ENCODE assay signal across 10 cellular contexts in the genomic region with DNA sequence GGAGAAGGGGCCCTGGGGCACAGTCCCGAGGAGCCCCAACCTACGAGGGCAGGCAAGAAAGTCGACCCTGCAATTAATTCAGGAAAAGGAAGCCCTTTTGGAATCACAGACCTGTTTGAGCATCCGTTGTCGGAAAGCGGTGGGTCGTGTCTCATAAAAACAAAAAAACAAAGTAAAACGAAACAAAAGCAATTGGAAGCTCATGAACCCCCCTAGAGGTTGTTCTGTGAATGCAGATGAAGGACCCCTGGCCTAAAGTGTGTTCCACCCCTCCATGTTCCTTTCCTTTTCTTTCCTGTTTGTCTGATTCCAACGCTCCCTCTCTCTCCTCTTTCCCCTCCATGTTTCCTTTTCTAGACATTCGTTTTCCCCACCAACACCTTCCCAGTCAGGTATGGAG.
DNase-seq lines count a peak whose midpoint lies in the region; TF ChIP-seq lines count a peak whose summit lies in the region.
"Had no signal": no experiment of that assay in that cellular context is flagged by ENCODE, and none has a peak within 500 bp of the region (broad histone marks: within the 10 kb centered on the region; RNA-seq: fewer than 3 reads in every experiment).

No MANE protein-coding gene starts in this region.

- CTCF ChIA-PET in MCF 10A (lab: Yijun Ruan, JAX): interaction anchor here (0.6 to 1.0 kb wide), 5 partner anchors 63 to 770 kb away, joined by 3 to 4 read pairs (median 3); no protein-coding TSS in a partner anchor
- CTCF ChIA-PET in mammary epithelial cell (lab: Charles Lee; ENCODE audit: low non-redundant PET): no interaction called here

- H3K27me3 Mint-ChIP-seq in MCF 10A (ENCODE audit: insufficient read depth, unreplicated experiment): peaks cover 11% of the 10 kb centered on the region

- H3K9ac ChIP-seq in mammary epithelial cell (ENCODE audit: insufficient read depth, low read length) (no peak overlapping the region), fibroblast of lung (ENCODE audit: insufficient read depth, low read length) (no peak overlapping the region)

- in situ Hi-C loops in mammary epithelial cell (cut with MboI; ENCODE audit: low sequenced_read_pairs in 2 of 2): no loop called here

- TF ChIP-seq CTCF in MCF 10A (IDR thresholded peaks at IDR 0.05; ENCODE audit: unreplicated experiment): peak; percentile 42
- TF ChIP-seq CTCF in mammary epithelial cell (conservative IDR thresholded peaks at IDR 0.05 in 1 of 2, IDR thresholded peaks at IDR 0.05 in 1 of 2; ENCODE audit: extremely low read depth in 1 of 2, insufficient read depth in 1 of 2, low read depth in 1 of 2, low read length in 2 of 2): peak in 1 of 2 donors; percentile 15
- TF ChIP-seq CTCF in fibroblast of lung (conservative IDR thresholded peaks at IDR 0.05 in 1 of 2, IDR thresholded peaks at IDR 0.05 in 1 of 2; ENCODE audit: low read depth in 1 of 2, low read length in 2 of 2): peak; percentile 66 to 73
- TF ChIP-seq CTCF in suprapubic skin (IDR thresholded peaks at IDR 0.05): peak in 1 of 2 donors; percentile 29

- no peaks in the 10 kb centered on the region for H4K20me1 ChIP-seq in mammary epithelial cell (ENCODE audit: insufficient read depth, low read length)
- no peaks in the 10 kb centered on the region for H4K20me1 ChIP-seq in fibroblast of lung (ENCODE audit: control insufficient read depth, extremely low read depth, insufficient read depth, low read length)

- no peak overlapping the region for H3K27ac ChIP-seq in mammary epithelial cell (ENCODE audit: insufficient read depth, low read depth, low read length)
- no peak overlapping the region for H3K27ac ChIP-seq in fibroblast of lung (ENCODE audit: insufficient read depth, low read length)
- no peak overlapping the region for H3K27ac ChIP-seq in suprapubic skin
- H3K27ac ChIP-seq: tibial artery had no signal

- POLR2A ChIA-PET in MCF 10A (lab: Yijun Ruan, JAX): interaction anchor here (0.9 kb wide), 1 partner anchor 13 kb away, joined by 3 read pairs; no protein-coding TSS in a partner anchor

- intact Hi-C loops in MCF 10A (cut with micrococcal nuclease) (no loop called here), mammary epithelial cell (cut with micrococcal nuclease) (no loop called here)

- peaks cover 6% of the 10 kb centered on the region for H3K4me1 Mint-ChIP-seq in MCF 10A (ENCODE audit: insufficient read depth, unreplicated experiment)

- H3K4me3 Mint-ChIP-seq in MCF 10A (ENCODE audit: unreplicated experiment): no peak overlapping the region

- TF ChIP-seq POLR2A in suprapubic skin (IDR thresholded peaks at IDR 0.05): no peak

- no peaks in the 10 kb centered on the region for H3K36me3 Mint-ChIP-seq in MCF 10A (ENCODE audit: insufficient read depth, unreplicated experiment)

- no peaks in the 10 kb centered on the region for H3K27me3 ChIP-seq in mammary epithelial cell (ENCODE audit: insufficient read depth, low read length)
- H3K27me3 ChIP-seq in fibroblast of lung (ENCODE audit: control insufficient read depth, insufficient read depth, low read length): no peaks in the 10 kb centered on the region
- peaks cover 27% of the 10 kb centered on the region for H3K27me3 ChIP-seq in suprapubic skin

- H3K79me2 ChIP-seq in mammary epithelial cell (ENCODE audit: insufficient read depth, low read length): no peaks in the 10 kb centered on the region
- H3K79me2 ChIP-seq in fibroblast of lung (ENCODE audit: control insufficient read depth, insufficient read depth, low read length): no peaks in the 10 kb centered on the region

- no peak for DNase-seq in MCF 10A (ENCODE audit: unreplicated experiment)
- no peak for DNase-seq in mammary epithelial cell
- peak; percentile 70 for DNase-seq in OCI-M1 (lab: John Stamatoyannopoulos, UW)
- DNase-seq in fibroblast of lung (ENCODE audit: low read depth in 2 of 2): peak in 1 of 2 donors; percentile 28
- no peak for DNase-seq in suprapubic skin (ENCODE audit: low spot score in 2 of 2)
- no peak for DNase-seq in activated CD4-positive, alpha-beta T cell treated with anti-CD3 and anti-CD28 coated beads for 4 hours
- DNase-seq in NCI-H1417 (lab: John Stamatoyannopoulos, UW): no peak
- DNase-seq in HK-2 (ENCODE audit: unreplicated experiment): no peak
- DNase-seq: Right ventricle myocardium superior, tibial artery had no signal

- dilution Hi-C loops in mammary epithelial cell (cut with HindIII; ENCODE audit: low sequenced_read_pairs): no loop called here

- 70% methylated on average over 10 of the region's 10 CpGs for WGBS in mammary epithelial cell (ENCODE audit: low coverage, missing lambda C conversion rate)
- WGBS in suprapubic skin: 41% methylated on average over 10 of the region's 10 CpGs

- no peak overlapping the region for H2AFZ ChIP-seq in mammary epithelial cell (ENCODE audit: low read depth, low read length)
- peak overlapping the region; percentile 39 for H2AFZ ChIP-seq in fibroblast of lung (ENCODE audit: low read length)

- H3K27ac Mint-ChIP-seq in MCF 10A (ENCODE audit: low read depth, unreplicated experiment): no peak overlapping the region

- no peak overlapping the region for H3K4me3 ChIP-seq in mammary epithelial cell (replicated peaks in 1 of 3; ENCODE audit: insufficient read depth in 1 of 3, low read depth in 2 of 3, low read length in 3 of 3)
- peak overlapping the region; percentile 9 to 40 (median 16) for H3K4me3 ChIP-seq in fibroblast of lung (replicated peaks in 1 of 4; ENCODE audit: control extremely low read depth in 1 of 4, insufficient read depth in 1 of 4, low read depth in 3 of 4, low read length in 4 of 4)
- peak overlapping the region; percentile 23 for H3K4me3 ChIP-seq in suprapubic skin
- H3K4me3 ChIP-seq: tibial artery had no signal

- no peaks in the 10 kb centered on the region for H3K36me3 ChIP-seq in mammary epithelial cell (ENCODE audit: insufficient read depth, low read length)
- H3K36me3 ChIP-seq in fibroblast of lung (ENCODE audit: control insufficient read depth, insufficient read depth, low read length): no peaks in the 10 kb centered on the region
- no peaks in the 10 kb centered on the region for H3K36me3 ChIP-seq in suprapubic skin
- H3K36me3 ChIP-seq: tibial artery had no signal

- H3K9me3 Mint-ChIP-seq in MCF 10A (ENCODE audit: unreplicated experiment): no peaks in the 10 kb centered on the region

- H3K4me1 ChIP-seq in mammary epithelial cell (ENCODE audit: insufficient read depth, low read length): peaks cover 7% of the 10 kb centered on the region
- peaks cover 12% of the 10 kb centered on the region for H3K4me1 ChIP-seq in fibroblast of lung (ENCODE audit: control insufficient read depth, extremely low read depth, insufficient read depth, low read length)
- peaks cover 25% of the 10 kb centered on the region for H3K4me1 ChIP-seq in suprapubic skin

- no TSS peak for BruUV-seq in MCF 10A (replicated peaks; lab: Mats Ljungman, UMichigan)
- no TSS peak for BruUV-seq in mammary epithelial cell (replicated peaks; lab: Mats Ljungman, UMichigan)

- H3K4me2 ChIP-seq in mammary epithelial cell (ENCODE audit: insufficient read depth, low read depth, low read length) (no peak overlapping the region), fibroblast of lung (ENCODE audit: extremely low read depth, insufficient read depth, low read length) (peak overlapping the region; percentile 63)

- no peaks in the 10 kb centered on the region for H3K9me3 ChIP-seq in mammary epithelial cell (replicated peaks; ENCODE audit: insufficient read depth, low read length)
- no peaks in the 10 kb centered on the region for H3K9me3 ChIP-seq in fibroblast of lung (ENCODE audit: control insufficient read depth, insufficient read depth, low read depth, low read length)
- H3K9me3 ChIP-seq in suprapubic skin: no peaks in the 10 kb centered on the region
- H3K9me3 ChIP-seq: tibial artery had no signal

- TF ChIP-seq EP300 in suprapubic skin (IDR thresholded peaks at IDR 0.05): no peak

Comparison
In these comparisons a context has a peak if more than half of its experiments do, and no peak if none do; other contexts are left out.
1. H3K4me3 ChIP-seq: peak in fibroblast of lung (4 of 4) and suprapubic skin (single experiment); none in mammary epithelial cell (0 of 3).